22 cellular contexts compared by ENCODE assay signal in the genomic region with DNA sequence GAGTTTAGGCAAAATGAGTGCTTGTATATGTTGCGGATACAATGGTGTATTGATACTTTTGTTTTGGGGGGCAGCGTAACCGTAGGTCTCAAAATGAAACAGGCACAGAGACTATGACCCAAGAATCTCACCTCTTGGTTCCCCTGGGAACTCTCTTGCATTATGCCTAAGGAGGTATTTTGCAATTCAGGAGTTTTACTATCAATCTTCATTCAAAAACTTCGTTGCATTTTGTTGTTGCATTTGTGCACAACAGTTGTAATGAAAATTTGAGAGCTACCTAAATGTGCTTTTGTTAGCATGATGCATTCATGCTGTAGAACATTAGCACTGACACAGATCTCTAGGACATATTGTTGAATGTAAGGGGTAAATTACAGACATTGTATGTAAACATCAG. TPM values are rescaled to one million over a fixed set of nuclear protein-coding genes. Genes with fewer than 3 reads are reported as not detected.
"Had no signal": no experiment of that assay in that cellular context is flagged by ENCODE, and none has a peak within 500 bp of the region (broad histone marks: within the 10 kb centered on the region; RNA-seq: fewer than 3 reads in every experiment).

No MANE protein-coding gene starts in this region.

- H3K9me3 Mint-ChIP-seq: activated naive CD8-positive, alpha-beta T cell treated with anti-CD3 and anti-CD28 coated beads for 36 hours; naive thymus-derived CD8-positive, alpha-beta T cell; stimulated activated naive CD8-positive, alpha-beta T cell treated with anti-CD3 and anti-CD28 coated beads, Interleukin-15, amount 100 ng/mL, for 72 hours; type B pancreatic cell had no signal

- H3K27me3 ChIP-seq: esophagus muscularis mucosa, heart right ventricle, pancreas, right lobe of liver had no signal

- H3K4me3 ChIP-seq: esophagus muscularis mucosa, heart right ventricle, left ventricle myocardium inferior, pancreas, right lobe of liver had no signal

- H3K27me3 Mint-ChIP-seq: activated CD4-positive, alpha-beta T cell treated with anti-CD3 and anti-CD28 coated beads for 36 hours; activated naive CD8-positive, alpha-beta T cell treated with anti-CD3 and anti-CD28 coated beads for 36 hours; brain; naive thymus-derived CD8-positive, alpha-beta T cell; stimulated activated naive CD8-positive, alpha-beta T cell treated with anti-CD3 and anti-CD28 coated beads, Interleukin-15, amount 100 ng/mL, for 72 hours; type B pancreatic cell had no signal

- H3K27ac ChIP-seq: esophagus muscularis mucosa, heart right ventricle, left ventricle myocardium inferior, pancreas, right lobe of liver, WERI-Rb-1 had no signal

- H3K36me3 Mint-ChIP-seq: type B pancreatic cell had no signal

- H3K36me3 ChIP-seq: WERI-Rb-1 had no signal

- H3K9me3 ChIP-seq: esophagus muscularis mucosa, heart right ventricle, left ventricle myocardium inferior, pancreas, right lobe of liver had no signal

- FAIRE-seq: endothelial cell of umbilical vein, pancreas, small intestine had no signal

- H3K27ac Mint-ChIP-seq: activated CD4-positive, alpha-beta T cell treated with anti-CD3 and anti-CD28 coated beads for 36 hours; activated naive CD8-positive, alpha-beta T cell treated with anti-CD3 and anti-CD28 coated beads for 36 hours; stimulated activated naive CD8-positive, alpha-beta T cell treated with anti-CD3 and anti-CD28 coated beads, Interleukin-15, amount 100 ng/mL, for 72 hours; type B pancreatic cell had no signal

- DNase-seq: activated CD4-positive, alpha-beta T cell treated with anti-CD3 and anti-CD28 coated beads for 36 hours; activated CD4-positive, alpha-beta T cell treated with anti-CD3 and anti-CD28 coated beads, Interleukin-2, amount 50 U/mL, for 48 hours; activated naive CD4-positive, alpha-beta T cell; activated naive CD8-positive, alpha-beta T cell treated with anti-CD3 and anti-CD28 coated beads for 36 hours; effector CD4-positive, alpha-beta T cell; heart right ventricle; kidney glomerular epithelial cell; left ventricle myocardium inferior; naive thymus-derived CD8-positive, alpha-beta T cell; pancreas; right lobe of liver; small intestine; stimulated activated CD4-positive, alpha-beta T cell treated with anti-CD3 and anti-CD28 coated beads, Interleukin-4, amount 100 ng/mL, for 1 hour; stimulated activated naive CD8-positive, alpha-beta T cell treated with anti-CD3 and anti-CD28 coated beads, Interleukin-15, amount 100 ng/mL, for 72 hours; T-helper 2 cell; WERI-Rb-1 had no signal

- ATAC-seq: activated CD4-positive, alpha-beta T cell treated with anti-CD3 and anti-CD28 coated beads for 36 hours; heart right ventricle; naive thymus-derived CD8-positive, alpha-beta T cell; pancreas; stimulated activated naive CD8-positive, alpha-beta T cell treated with anti-CD3 and anti-CD28 coated beads, Interleukin-15, amount 100 ng/mL, for 72 hours had no signal

- H3K4me3 Mint-ChIP-seq: activated CD4-positive, alpha-beta T cell treated with anti-CD3 and anti-CD28 coated beads for 36 hours; activated naive CD8-positive, alpha-beta T cell treated with anti-CD3 and anti-CD28 coated beads for 36 hours; brain; naive thymus-derived CD8-positive, alpha-beta T cell; stimulated activated naive CD8-positive, alpha-beta T cell treated with anti-CD3 and anti-CD28 coated beads, Interleukin-15, amount 100 ng/mL, for 72 hours; type B pancreatic cell had no signal

RNA-seq across cellular contexts. Expression of gene NMBR, which starts 18.3 kb away (rescaled TPM):
- total RNA-seq: activated CD4-positive, alpha-beta T cell treated with anti-CD3 and anti-CD28 coated beads for 36 hours; activated naive CD8-positive, alpha-beta T cell treated with anti-CD3 and anti-CD28 coated beads for 36 hours; endothelial cell of umbilical vein; esophagus muscularis mucosa; heart right ventricle; left ventricle myocardium inferior; mesenteric fat pad; naive thymus-derived CD8-positive, alpha-beta T cell; right lobe of liver had no signal
- polyA plus RNA-seq: endothelial cell of umbilical vein; heart right ventricle; naive thymus-derived CD8-positive, alpha-beta T cell; pancreas; small intestine had no signal

RNA-seq across cellular contexts. Expression of gene GJE1, which starts 32.5 kb away (rescaled TPM):
- total RNA-seq: activated CD4-positive, alpha-beta T cell treated with anti-CD3 and anti-CD28 coated beads for 36 hours; activated naive CD8-positive, alpha-beta T cell treated with anti-CD3 and anti-CD28 coated beads for 36 hours; endothelial cell of umbilical vein; esophagus muscularis mucosa; heart right ventricle; left ventricle myocardium inferior; mesenteric fat pad; naive thymus-derived CD8-positive, alpha-beta T cell; pancreas; right lobe of liver; temporal lobe had no signal
- polyA plus RNA-seq: endothelial cell of umbilical vein; heart right ventricle; naive thymus-derived CD8-positive, alpha-beta T cell; pancreas; small intestine had no signal
